ENCODE assay signal across 26 cellular contexts in the genomic region with DNA sequence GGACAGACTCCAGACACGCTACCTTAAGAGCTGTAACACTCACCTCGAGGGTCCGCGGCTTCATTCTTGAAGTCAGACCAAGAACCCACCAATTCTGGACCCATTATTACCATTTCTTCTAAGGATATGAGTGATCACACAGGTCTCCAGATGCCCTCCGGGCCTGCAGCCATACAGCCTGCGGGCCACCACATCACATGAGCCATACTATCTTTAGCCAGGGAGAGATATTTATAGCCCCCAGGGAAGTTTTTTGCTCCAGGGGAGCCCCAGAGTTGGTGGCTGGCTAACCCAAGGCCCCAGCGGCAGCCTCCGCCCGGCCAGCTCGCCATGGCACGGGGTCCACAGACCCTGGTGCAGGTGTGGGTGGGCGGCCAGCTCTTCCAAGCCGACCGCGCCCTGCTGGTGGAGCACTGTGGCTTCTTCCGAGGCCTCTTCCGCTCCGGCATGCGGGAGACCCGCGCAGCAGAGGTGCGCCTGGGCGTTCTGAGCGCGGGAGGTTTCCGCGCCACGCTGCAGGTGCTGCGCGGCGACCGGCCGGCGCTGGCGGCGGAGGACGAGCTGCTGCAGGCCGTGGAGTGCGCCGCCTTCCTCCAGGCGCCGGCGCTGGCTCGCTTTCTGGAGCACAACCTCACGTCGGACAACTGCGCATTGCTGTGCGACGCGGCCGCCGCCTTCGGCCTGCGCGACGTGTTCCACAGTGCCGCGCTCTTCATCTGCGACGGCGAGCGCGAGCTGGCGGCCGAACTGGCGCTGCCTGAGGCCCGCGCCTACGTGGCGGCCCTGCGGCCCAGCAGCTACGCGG. TPM values are rescaled to one million over a fixed set of nuclear protein-coding genes. Genes with fewer than 3 reads are reported as not detected.
DNase-seq lines count a peak whose midpoint lies in the region; ATAC-seq and TF ChIP-seq lines count a peak whose summit lies in the region.
"Had no signal": no experiment of that assay in that cellular context is flagged by ENCODE, and none has a peak within 500 bp of the region (broad histone marks: within the 10 kb centered on the region; RNA-seq: fewer than 3 reads in every experiment).

Gene KBTBD13, plus strand, starts transcription at position 261 of the 805 bp plus-strand sequence. Its CDS starts 70 bp downstream, at position 331.

- H2BK15ac ChIP-seq in H9 (ENCODE audit: low read depth, low read length): no peak within 1 kb of the TSS

- no peak within 1 kb of the TSS for H4K5ac ChIP-seq in H9 (ENCODE audit: insufficient read length, low read depth, low read length)

- CTCF ChIA-PET in activated CD4-positive, alpha-beta memory T cell treated with anti-CD3 and anti-CD28 coated beads, Interleukin-2, amount 10 ng/mL, durations not matched to agents 7 days and 5 days (lab: Charles Lee): interaction anchor here (1.9 to 2.5 kb wide), 3 partner anchors 10 to 43 kb away, joined by 5 to 14 read pairs (median 8); no protein-coding TSS in a partner anchor

- peaks cover 18 to 44% of the 10 kb centered on the region in 2 donors for H3K4me1 ChIP-seq in ascending aorta
- peaks cover 72% of the 10 kb centered on the region for H3K4me1 ChIP-seq in left ventricle myocardium inferior
- H3K4me1 ChIP-seq in neural progenitor cell: peaks cover 10% of the 10 kb centered on the region
- H3K4me1 ChIP-seq in H9 (ENCODE audit: insufficient read depth, low read length): no peaks in the 10 kb centered on the region; the same call in 1 of the 2 replicates

- H3K79me2 ChIP-seq in neural progenitor cell (ENCODE audit: low read depth): no peaks in the 10 kb centered on the region
- no peaks in the 10 kb centered on the region for H3K79me2 ChIP-seq in H9 (ENCODE audit: insufficient read depth, low read length)

- no peak within 1 kb of the TSS for H3K23ac ChIP-seq in H9 (ENCODE audit: insufficient read length, low read depth, low read length)

- intact Hi-C loops in ascending aorta (cut with DNase I) (no loop called here), left ventricle myocardium inferior (cut with micrococcal nuclease) (no loop called here)

- no peak for TF ChIP-seq CTCF in ascending aorta (IDR thresholded peaks at IDR 0.05)
- no peak for TF ChIP-seq CTCF in left ventricle myocardium inferior (IDR thresholded peaks at IDR 0.05; ENCODE audit: borderline replicate concordance)
- TF ChIP-seq CTCF in neural progenitor cell (IDR thresholded peaks at IDR 0.05): no peak
- TF ChIP-seq CTCF in H9 (conservative IDR thresholded peaks at IDR 0.05): no peak

- H3K4me3 ChIP-seq in ascending aorta: peak within 1 kb of the TSS in 1 of 2 donors; percentile 38
- H3K4me3 ChIP-seq in left ventricle myocardium inferior: peak within 1 kb of the TSS; percentile 57
- H3K4me3 ChIP-seq in neural progenitor cell: no peak within 1 kb of the TSS
- H3K4me3 ChIP-seq: lung had no signal

- no peak within 1 kb of the TSS for H2BK5ac ChIP-seq in H9 (ENCODE audit: insufficient read length, low read length)

- no peaks in the 10 kb centered on the region for H3K23me2 ChIP-seq in H9 (ENCODE audit: insufficient read length, low read depth, low read length, poor library complexity, severe bottlenecking)

- H3K27me3 Mint-ChIP-seq in neural progenitor cell (ENCODE audit: insufficient read depth, low read depth) (peaks cover 11% of the 10 kb centered on the region), H9 (ENCODE audit: low read depth) (peaks cover 26% of the 10 kb centered on the region)
- H3K27me3 Mint-ChIP-seq in activated CD4-positive, alpha-beta memory T cell treated with anti-CD3 and anti-CD28 coated beads, Interleukin-2, amount 10 ng/mL, durations not matched to agents 7 days and 5 days: peaks cover 20% of the 10 kb centered on the region
- H3K27me3 Mint-ChIP-seq in activated T-cell treated with anti-CD3 and anti-CD28 coated beads, Interleukin-2, amount 50 U/mL, for 24 hours: peaks cover 34% of the 10 kb centered on the region

- H3K27me3 ChIP-seq in ascending aorta (no peaks in the 10 kb centered on the region), left ventricle myocardium inferior (ENCODE audit: low read depth) (peaks cover 22% of the 10 kb centered on the region), neural progenitor cell (peaks cover 54% of the 10 kb centered on the region), H9 (ENCODE audit: insufficient read depth, low read length) (no peaks in the 10 kb centered on the region)

- H2AFZ ChIP-seq in neural progenitor cell (replicated peaks) (no peak within 1 kb of the TSS), H9 (ENCODE audit: low read length) (no peak within 1 kb of the TSS)

- WGBS in H9 (ENCODE audit: extremely low coverage, insufficient read length, low lambda C conversion rate): no CpG with 5 or more reads among the region's 73 CpGs

- H2BK20ac ChIP-seq in H9 (ENCODE audit: low read depth, low read length, poor library complexity, severe bottlenecking): no peak within 1 kb of the TSS

- no peaks in the 10 kb centered on the region for H3K79me1 ChIP-seq in H9 (ENCODE audit: insufficient read depth, low read depth, low read length, poor library complexity, severe bottlenecking)

- peaks cover 2% of the 10 kb centered on the region for H3K9me3 Mint-ChIP-seq in neural progenitor cell
- no peaks in the 10 kb centered on the region for H3K9me3 Mint-ChIP-seq in activated CD4-positive, alpha-beta memory T cell treated with anti-CD3 and anti-CD28 coated beads, Interleukin-2, amount 10 ng/mL, durations not matched to agents 7 days and 5 days
- H3K9me3 Mint-ChIP-seq in H9: peaks cover 3 to 10% of the 10 kb centered on the region in 2 experiments; a peak in 3 of 5 replicates
- H3K9me3 Mint-ChIP-seq in activated T-cell treated with anti-CD3 and anti-CD28 coated beads, Interleukin-2, amount 50 U/mL, for 24 hours: no peaks in the 10 kb centered on the region
- H3K9me3 Mint-ChIP-seq: activated CD4-positive, alpha-beta T cell treated with anti-CD3 and anti-CD28 coated beads, Interleukin-2, amount 10 ng/mL, durations not matched to agents 24 days and 14 days; activated naive CD4-positive, alpha-beta T cell treated with anti-CD3 and anti-CD28 coated beads for 36 hours; CD8-positive, alpha-beta T cell; stimulated activated memory B cell treated with anti-CD40 and anti-IgM and Interleukin-4, amounts not matched to agents 10 μg/mL and 1 μg/mL and 100 μg/mL, for 72 hours had no signal

- no peak for DNase-seq in ascending aorta (ENCODE audit: low spot score in 2 of 2)
- no peak for DNase-seq in left ventricle myocardium inferior
- DNase-seq in neural progenitor cell (ENCODE audit: low spot score): no peak
- DNase-seq in activated CD4-positive, alpha-beta memory T cell treated with anti-CD3 and anti-CD28 coated beads, Interleukin-2, amount 10 ng/mL, durations not matched to agents 7 days and 5 days: no peak
- DNase-seq in H9: no peak
- no peak for DNase-seq in activated T-cell treated with anti-CD3 and anti-CD28 coated beads, Interleukin-2, amount 50 U/mL, for 24 hours
- DNase-seq: activated CD4-positive, alpha-beta T cell treated with anti-CD3 and anti-CD28 coated beads, Interleukin-2, amount 10 ng/mL, durations not matched to agents 24 days and 14 days; activated naive CD4-positive, alpha-beta T cell treated with anti-CD3 and anti-CD28 coated beads for 36 hours; amygdala; CD8-positive, alpha-beta T cell; central memory CD4-positive, alpha-beta T cell; islet precursor cell; NCI-H1048; NCI-H1694 treated with DMSO at 0.1 percent for 48 hours; NCI-H2171 treated with DMSO at 0.1 percent for 48 hours; NCI-H69; occipital lobe; spleen; stimulated activated CD4-positive, alpha-beta T cell treated with anti-CD3 and anti-CD28 coated beads, Interleukin-4, amount 100 ng/mL, for 1 hour; T-helper 17 cell had no signal

- peaks cover 13% of the 10 kb centered on the region for H3F3A ChIP-seq in neural progenitor cell (ENCODE audit: low read depth)

- H3K36me3 ChIP-seq in ascending aorta (no peaks in the 10 kb centered on the region), left ventricle myocardium inferior (no peaks in the 10 kb centered on the region), neural progenitor cell (no peaks in the 10 kb centered on the region)
- H3K36me3 ChIP-seq: spleen had no signal

- H3K18ac ChIP-seq in H9 (ENCODE audit: insufficient read length, low read depth, low read length): no peak within 1 kb of the TSS

- H3K27ac ChIP-seq in ascending aorta (peak within 1 kb of the TSS; percentile 69 to 81), left ventricle myocardium inferior (replicated peaks) (peak within 1 kb of the TSS; percentile 90), neural progenitor cell (no peak within 1 kb of the TSS), H9 (ENCODE audit: insufficient read length, low read depth, low read length) (no peak within 1 kb of the TSS)
- H3K27ac ChIP-seq: spleen had no signal

- H3K4me1 Mint-ChIP-seq in neural progenitor cell (peaks cover 17% of the 10 kb centered on the region), H9 (peaks cover 12 to 14% of the 10 kb centered on the region in 2 experiments)
- peaks cover 2% of the 10 kb centered on the region for H3K4me1 Mint-ChIP-seq in activated CD4-positive, alpha-beta memory T cell treated with anti-CD3 and anti-CD28 coated beads, Interleukin-2, amount 10 ng/mL, durations not matched to agents 7 days and 5 days
- H3K4me1 Mint-ChIP-seq in activated T-cell treated with anti-CD3 and anti-CD28 coated beads, Interleukin-2, amount 50 U/mL, for 24 hours (ENCODE audit: low read depth): peaks cover 6% of the 10 kb centered on the region

- no peak within 1 kb of the TSS for H3K56ac ChIP-seq in H9 (ENCODE audit: insufficient read length, low read depth, low read length)

- no peak within 1 kb of the TSS for H2BK120ac ChIP-seq in H9 (ENCODE audit: low read depth, low read length, poor library complexity, severe bottlenecking)

- no peak for ATAC-seq in GM19463 (IDR thresholded peaks at IDR 0.05; ENCODE audit: unreplicated experiment)
- ATAC-seq: CD8-positive, alpha-beta T cell; stimulated activated memory B cell treated with anti-CD40 and anti-IgM and Interleukin-4, amounts not matched to agents 10 μg/mL and 1 μg/mL and 100 μg/mL, for 72 hours; T-helper 17 cell had no signal

- H3K36me3 Mint-ChIP-seq in neural progenitor cell: peaks cover 1% of the 10 kb centered on the region
- no peaks in the 10 kb centered on the region for H3K36me3 Mint-ChIP-seq in activated CD4-positive, alpha-beta memory T cell treated with anti-CD3 and anti-CD28 coated beads, Interleukin-2, amount 10 ng/mL, durations not matched to agents 7 days and 5 days (ENCODE audit: low read depth)
- peaks cover 0 to 1% (median 0%) of the 10 kb centered on the region in 3 experiments; a peak in 3 of 7 replicates for H3K36me3 Mint-ChIP-seq in H9 (ENCODE audit: insufficient read depth in 1 of 3, low read depth in 3 of 3)
- no peaks in the 10 kb centered on the region for H3K36me3 Mint-ChIP-seq in activated T-cell treated with anti-CD3 and anti-CD28 coated beads, Interleukin-2, amount 50 U/mL, for 24 hours (ENCODE audit: low read depth)
- H3K36me3 Mint-ChIP-seq: CD8-positive, alpha-beta T cell; stimulated activated memory B cell treated with anti-CD40 and anti-IgM and Interleukin-4, amounts not matched to agents 10 μg/mL and 1 μg/mL and 100 μg/mL, for 72 hours had no signal

- H3T11ph ChIP-seq in H9 (ENCODE audit: low read length): no peak within 1 kb of the TSS

- no peak within 1 kb of the TSS for H4K8ac ChIP-seq in H9 (replicated peaks; ENCODE audit: insufficient read length, low read depth, low read length)

- H2AK5ac ChIP-seq in H9 (ENCODE audit: insufficient read length, low read length): no peak within 1 kb of the TSS

- no peak within 1 kb of the TSS for H2BK12ac ChIP-seq in H9 (ENCODE audit: insufficient read length, low read depth, low read length)

- POLR2A ChIA-PET in activated CD4-positive, alpha-beta memory T cell treated with anti-CD3 and anti-CD28 coated beads, Interleukin-2, amount 10 ng/mL, durations not matched to agents 7 days and 5 days (lab: Charles Lee): no interaction called here

- no peak within 1 kb of the TSS for H3K9ac ChIP-seq in neural progenitor cell
- no peak within 1 kb of the TSS for H3K9ac ChIP-seq in H9 (ENCODE audit: extremely low read depth, insufficient read length, low read length)

- peak within 1 kb of the TSS; percentile 33 for H3K27ac Mint-ChIP-seq in neural progenitor cell
- no peak within 1 kb of the TSS for H3K27ac Mint-ChIP-seq in activated CD4-positive, alpha-beta memory T cell treated with anti-CD3 and anti-CD28 coated beads, Interleukin-2, amount 10 ng/mL, durations not matched to agents 7 days and 5 days
- peak within 1 kb of the TSS in 1 of 3 experiments; percentile 34; a peak in 1 of 7 replicates for H3K27ac Mint-ChIP-seq in H9
- H3K27ac Mint-ChIP-seq in activated T-cell treated with anti-CD3 and anti-CD28 coated beads, Interleukin-2, amount 50 U/mL, for 24 hours: no peak within 1 kb of the TSS
- H3K27ac Mint-ChIP-seq: activated CD4-positive, alpha-beta T cell treated with anti-CD3 and anti-CD28 coated beads, Interleukin-2, amount 10 ng/mL, durations not matched to agents 24 days and 14 days; activated naive CD4-positive, alpha-beta T cell treated with anti-CD3 and anti-CD28 coated beads for 36 hours; CD8-positive, alpha-beta T cell; stimulated activated memory B cell treated with anti-CD40 and anti-IgM and Interleukin-4, amounts not matched to agents 10 μg/mL and 1 μg/mL and 100 μg/mL, for 72 hours; T-helper 17 cell had no signal

- H3K4me2 ChIP-seq in neural progenitor cell (no peak within 1 kb of the TSS), H9 (ENCODE audit: insufficient read depth, insufficient read length, low read length) (no peak within 1 kb of the TSS)

- H3K4me3 Mint-ChIP-seq in neural progenitor cell (no peak within 1 kb of the TSS), H9 (no peak within 1 kb of the TSS; a peak in 1 of 5 replicates)
- H3K4me3 Mint-ChIP-seq in activated CD4-positive, alpha-beta memory T cell treated with anti-CD3 and anti-CD28 coated beads, Interleukin-2, amount 10 ng/mL, durations not matched to agents 7 days and 5 days: no peak within 1 kb of the TSS
- H3K4me3 Mint-ChIP-seq in activated T-cell treated with anti-CD3 and anti-CD28 coated beads, Interleukin-2, amount 50 U/mL, for 24 hours: no peak within 1 kb of the TSS
- H3K4me3 Mint-ChIP-seq: activated CD4-positive, alpha-beta T cell treated with anti-CD3 and anti-CD28 coated beads, Interleukin-2, amount 10 ng/mL, durations not matched to agents 24 days and 14 days; activated naive CD4-positive, alpha-beta T cell treated with anti-CD3 and anti-CD28 coated beads for 36 hours; CD8-positive, alpha-beta T cell; stimulated activated memory B cell treated with anti-CD40 and anti-IgM and Interleukin-4, amounts not matched to agents 10 μg/mL and 1 μg/mL and 100 μg/mL, for 72 hours; T-helper 17 cell had no signal

- no peak within 1 kb of the TSS for H4K91ac ChIP-seq in H9 (ENCODE audit: insufficient read length, low read depth, low read length)

- no peak within 1 kb of the TSS for H3K4ac ChIP-seq in H9 (ENCODE audit: low read depth, low read length)

- peaks cover 4% of the 10 kb centered on the region for H4K20me1 ChIP-seq in neural progenitor cell (ENCODE audit: low read depth)
- H4K20me1 ChIP-seq in H9 (ENCODE audit: control insufficient read depth, insufficient read depth, insufficient read length): no peaks in the 10 kb centered on the region

- H3K9me3 ChIP-seq in ascending aorta: no peaks in the 10 kb centered on the region
- H3K9me3 ChIP-seq in left ventricle myocardium inferior (replicated peaks): no peaks in the 10 kb centered on the region
- H3K9me3 ChIP-seq in neural progenitor cell (ENCODE audit: low read depth): no peaks in the 10 kb centered on the region
- H3K9me3 ChIP-seq in H9 (ENCODE audit: control insufficient read depth, low read depth, low read length): no peaks in the 10 kb centered on the region
- H3K9me3 ChIP-seq: spleen had no signal

- H3K14ac ChIP-seq in H9 (ENCODE audit: insufficient read depth, low read length): no peak within 1 kb of the TSS

RNA-seq across cellular contexts. Expression of gene KBTBD13, which starts in this region (rescaled TPM):
- total RNA-seq in ascending aorta: 0.21 TPM
- 5.2 TPM for total RNA-seq in left ventricle myocardium inferior
- not detected in 2 replicates for total RNA-seq in neural progenitor cell (ENCODE audit: low replicate concordance)
- total RNA-seq in activated CD4-positive, alpha-beta memory T cell treated with anti-CD3 and anti-CD28 coated beads, Interleukin-2, amount 10 ng/mL, durations not matched to agents 7 days and 5 days: not detected
- not detected in 2 replicates for total RNA-seq in H9 (2021)
- total RNA-seq: activated CD4-positive, alpha-beta T cell treated with anti-CD3 and anti-CD28 coated beads, Interleukin-2, amount 10 ng/mL, durations not matched to agents 24 days and 14 days; activated naive CD4-positive, alpha-beta T cell treated with anti-CD3 and anti-CD28 coated beads for 36 hours; CD8-positive, alpha-beta T cell; dermis microvascular lymphatic vessel endothelial cell; fibroblast of lung; occipital lobe; SK-MEL-5; spleen; T-helper 17 cell had no signal

Comparison
In these comparisons a context has a peak if more than half of its experiments do, and no peak if none do; other contexts are left out.
1. H3K27ac ChIP-seq: peak in ascending aorta (2 of 2) and left ventricle myocardium inferior (single experiment); none in neural progenitor cell (single experiment) and H9 (single experiment).